In the genomic region with DNA sequence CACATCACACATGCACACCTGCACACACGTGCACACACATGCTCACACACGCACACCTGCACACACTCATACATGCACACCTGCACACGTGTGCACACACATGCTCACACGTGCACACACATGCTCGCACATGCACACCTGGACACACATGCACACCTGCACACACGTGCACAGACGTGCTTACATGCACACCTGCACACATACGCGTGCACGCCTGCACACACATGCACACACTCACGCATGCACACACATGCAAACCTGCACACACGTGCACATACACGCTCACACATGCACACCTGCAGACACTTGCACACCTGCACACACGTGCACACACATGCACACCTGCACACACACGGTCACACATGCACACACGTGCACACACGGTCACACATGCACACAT, we compare ENCODE assay signal across 17 cellular contexts. TPM values are rescaled to one million over a fixed set of nuclear protein-coding genes. Genes with fewer than 3 reads are reported as not detected.
DNase-seq lines count a peak whose midpoint lies in the region; ATAC-seq, FAIRE-seq and TF ChIP-seq lines count a peak whose summit lies in the region.
"Had no signal": no experiment of that assay in that cellular context is flagged by ENCODE, and none has a peak within 500 bp of the region (broad histone marks: within the 10 kb centered on the region; RNA-seq: fewer than 3 reads in every experiment).

No MANE protein-coding gene starts in this region.

- ATAC-seq in Right ventricle myocardium inferior, result no peak

- H2BK5ac ChIP-seq in H1 (ENCODE audit: low read depth, low read length), result peak overlapping the region; percentile 11
- H2BK5ac ChIP-seq in trophoblast cell (ENCODE audit: low read depth, low read length, poor library complexity), result no peak overlapping the region

- H3K4ac ChIP-seq in H1 (replicated peaks; ENCODE audit: insufficient read length, low read depth, low read length), result peak overlapping the region; percentile 76
- no peak overlapping the region for H3K4ac ChIP-seq in trophoblast cell (ENCODE audit: low read depth, low read length)

- H3K23me2 ChIP-seq in H1 (ENCODE audit: low read depth, low read length), result no peaks in the 10 kb centered on the region; the same call in 1 of the 2 replicates

- no peaks in the 10 kb centered on the region; a peak in 1 of 8 replicates for H3K36me3 ChIP-seq in H1 (ENCODE audit: control insufficient read depth in 2 of 4, insufficient read depth in 4 of 4, low read length in 3 of 4)
- no peaks in the 10 kb centered on the region for H3K36me3 ChIP-seq in trophoblast cell (ENCODE audit: control insufficient read depth in 1 of 2, insufficient read depth in 2 of 2, low read length in 2 of 2)
- H3K36me3 ChIP-seq in thyroid gland, result no peaks in the 10 kb centered on the region
- H3K36me3 ChIP-seq: HAP-1 had no signal

- no peak overlapping the region for H3K9ac ChIP-seq in H1 (replicated peaks in 1 of 4; ENCODE audit: extremely low read depth in 1 of 4, low read depth in 3 of 4, low read length in 3 of 4)
- no peak overlapping the region for H3K9ac ChIP-seq in trophoblast cell (ENCODE audit: low read length)

- CTCF ChIA-PET in H1 (lab: Charles Lee; ENCODE audit: partially characterized antibody), result interaction anchor here (1.1 to 3.3 kb wide), 2 partner anchors 10 to 17 kb away, joined by 3 to 19 read pairs; no protein-coding TSS in a partner anchor

- no peaks in the 10 kb centered on the region for H3K27me3 ChIP-seq in H1 (replicated peaks in 1 of 4; ENCODE audit: control insufficient read depth in 3 of 4, extremely low read depth in 1 of 4, insufficient read depth in 3 of 4, low read length in 3 of 4)
- no peaks in the 10 kb centered on the region for H3K27me3 ChIP-seq in trophoblast cell (ENCODE audit: insufficient read depth, low read length)
- H3K27me3 ChIP-seq in thyroid gland, result no peaks in the 10 kb centered on the region

- no peak overlapping the region for H3K27ac ChIP-seq in H1 (ENCODE audit: low read depth, low read length)
- H3K27ac ChIP-seq in trophoblast cell (ENCODE audit: low read depth, low read length), result no peak overlapping the region
- no peak overlapping the region for H3K27ac ChIP-seq in thyroid gland
- H3K27ac ChIP-seq: 22Rv1 had no signal

- POLR2A ChIA-PET in H1 (lab: Charles Lee; ENCODE audit: partially characterized antibody), result no interaction called here

- peaks cover 6 to 10% of the 10 kb centered on the region in 2 experiments; a peak in 2 of 4 replicates for H3K9me3 ChIP-seq in H1 (ENCODE audit: insufficient read depth in 2 of 2, low read depth in 1 of 2, low read length in 1 of 2)
- peaks cover 12% of the 10 kb centered on the region for H3K9me3 ChIP-seq in trophoblast cell (ENCODE audit: insufficient read depth, low read depth, low read length)
- H3K9me3 ChIP-seq in thyroid gland, result no peaks in the 10 kb centered on the region
- H3K9me3 ChIP-seq: Caco-2, HAP-1 had no signal

- H4K91ac ChIP-seq in H1 (replicated peaks; ENCODE audit: insufficient read length, low read length) (peak overlapping the region; percentile 64), trophoblast cell (ENCODE audit: low read depth, low read length) (no peak overlapping the region)

- no peak for TF ChIP-seq POLR2A in H1 (IDR thresholded peaks at IDR 0.05; ENCODE audit: control extremely low read depth in 1 of 2, low read depth in 2 of 2, low read length in 2 of 2)
- TF ChIP-seq POLR2A in thyroid gland (IDR thresholded peaks at IDR 0.05), result no peak

- no peak overlapping the region for H2AFZ ChIP-seq in H1 (ENCODE audit: low read length)
- H2AFZ ChIP-seq in trophoblast cell (ENCODE audit: insufficient read depth, low read length, poor library complexity), result no peak overlapping the region

- peak overlapping the region; percentile 48; the same call in 1 of the 2 replicates for H2BK15ac ChIP-seq in H1 (ENCODE audit: low read length)

- peak overlapping the region; percentile 77 for H2BK120ac ChIP-seq in H1 (replicated peaks; ENCODE audit: low read depth, low read length)
- H2BK120ac ChIP-seq in trophoblast cell (ENCODE audit: insufficient read depth, low read length, poor library complexity), result no peak overlapping the region

- H4K8ac ChIP-seq in H1 (ENCODE audit: extremely low read depth, insufficient read depth, low read length) (no peak overlapping the region), trophoblast cell (ENCODE audit: low read depth, low read length) (no peak overlapping the region)

- 0 out of 2 replicates have a peak overlapping the region, but pooled peaks have one; percentile 86 for H2BK20ac ChIP-seq in H1 (ENCODE audit: low read length)

- H3K4me2 ChIP-seq in H1 (ENCODE audit: insufficient read depth in 1 of 2, low read depth in 2 of 2, low read length in 2 of 2) (no peak overlapping the region), trophoblast cell (ENCODE audit: low read length) (no peak overlapping the region)

- H4K20me1 ChIP-seq in H1 (replicated peaks in 1 of 2; ENCODE audit: control insufficient read depth in 1 of 2, insufficient read depth in 2 of 2, low read length in 2 of 2), result peaks cover 0 to 10% of the 10 kb centered on the region in 2 experiments

- intact Hi-C loops in Right ventricle myocardium inferior (cut with DNase I) (no loop called here), cardiac septum (cut with DNase I) (no loop called here), thyroid gland (cut with DNase I) (no loop called here)

- FAIRE-seq in H1 (lab: Jason Lieb, UNC), result no peak
- FAIRE-seq: GM19239 had no signal

- no peaks in the 10 kb centered on the region for H3K4me1 ChIP-seq in H1 (replicated peaks in 1 of 4; ENCODE audit: control insufficient read depth in 3 of 4, insufficient read depth in 4 of 4, low read length in 3 of 4)
- no peaks in the 10 kb centered on the region for H3K4me1 ChIP-seq in trophoblast cell (ENCODE audit: control insufficient read depth in 1 of 2, insufficient read depth in 2 of 2, low read length in 2 of 2)
- no peaks in the 10 kb centered on the region for H3K4me1 ChIP-seq in thyroid gland
- H3K4me1 ChIP-seq: Caco-2, HAP-1 had no signal

- 85% methylated on average over 17 of the region's 17 CpGs; no CpG with 5 or more reads in 1 of the 2 experiments for WGBS in H1 (ENCODE audit: extremely low coverage in 1 of 2, insufficient coverage in 1 of 2, insufficient read length in 1 of 2, insufficient replicate concordance in 2 of 2, low coverage in 1 of 2, low lambda C conversion rate in 2 of 2, missing lambda C conversion rate in 1 of 2), 2 experiments
- WGBS in trophoblast cell (ENCODE audit: extremely low coverage, insufficient coverage, insufficient read length), result no CpG with 5 or more reads among the region's 17 CpGs
- 94 to 97% methylated on average over 17 of the region's 17 CpGs for WGBS in thyroid gland, 2 donors

- H3K18ac ChIP-seq in H1 (ENCODE audit: extremely low read depth, low read length) (no peak overlapping the region), trophoblast cell (ENCODE audit: low read length) (no peak overlapping the region)

- H3K14ac ChIP-seq in H1 (ENCODE audit: insufficient read length), result no peak overlapping the region
- H3K14ac ChIP-seq in trophoblast cell (ENCODE audit: low read length), result no peak overlapping the region

- H3K79me2 ChIP-seq in H1 (ENCODE audit: control insufficient read depth in 1 of 2, insufficient read depth in 2 of 2, low read length in 2 of 2) (no peaks in the 10 kb centered on the region), trophoblast cell (ENCODE audit: control insufficient read depth, insufficient read depth, low read length, poor library complexity) (no peaks in the 10 kb centered on the region)

- H2BK12ac ChIP-seq in H1 (ENCODE audit: low read depth, low read length), result peak overlapping the region; percentile 86; the same call in 1 of the 2 replicates
- no peak overlapping the region for H2BK12ac ChIP-seq in trophoblast cell (ENCODE audit: low read length)

- TF ChIP-seq RAD21 in H1 (IDR thresholded peaks at IDR 0.05 in 1 of 2, conservative IDR thresholded peaks at IDR 0.05 in 1 of 2; ENCODE audit: low read depth in 2 of 2, low read length in 2 of 2), result no peak

- no peak overlapping the region for H4K12ac ChIP-seq in trophoblast cell (ENCODE audit: low read depth, low read length)

- H3K79me1 ChIP-seq in H1 (ENCODE audit: low read depth, low read length), result peaks cover 5% of the 10 kb centered on the region
- H3K79me1 ChIP-seq in trophoblast cell (ENCODE audit: low read length), result no peaks in the 10 kb centered on the region

- H2AK5ac ChIP-seq in H1 (ENCODE audit: low read depth, low read length) (no peak overlapping the region), trophoblast cell (ENCODE audit: low read length) (no peak overlapping the region)

- TF ChIP-seq EP300 in H1 (IDR thresholded peaks at IDR 0.05; ENCODE audit: borderline replicate concordance in 1 of 2, low read depth in 2 of 2, low read length in 2 of 2), result no peak

- peak; percentile 37 for DNase-seq in Right ventricle myocardium inferior (ENCODE audit: missing footprints)
- DNase-seq in cardiac septum (ENCODE audit: low spot score), result no peak
- no peak for DNase-seq in H1 (ENCODE audit: low read depth in 1 of 2, low spot score in 2 of 2)
- no peak for DNase-seq in trophoblast cell
- DNase-seq in NCI-H345 treated with DMSO at 0.1 percent for 48 hours (lab: John Stamatoyannopoulos, UW; ENCODE audit: unreplicated experiment), result no peak
- DNase-seq in thyroid gland, result no peak
- DNase-seq: Caco-2; CD8-positive, alpha-beta memory T cell; DND-41; GDM1; GOT3; HFFc6 had no signal

- H4K5ac ChIP-seq in H1 (ENCODE audit: insufficient read length, low read depth, low read length), result no peak overlapping the region

- H3K4me3 ChIP-seq in H1 (ENCODE audit: extremely low read depth in 1 of 4, insufficient read depth in 2 of 4, low read depth in 3 of 4, low read length in 4 of 4), result no peak overlapping the region
- H3K4me3 ChIP-seq in trophoblast cell (ENCODE audit: low read depth, low read length), result peak overlapping the region; percentile 67
- H3K4me3 ChIP-seq in thyroid gland (replicated peaks in 1 of 3), result no peak overlapping the region
- H3K4me3 ChIP-seq: HAP-1 had no signal

- TF ChIP-seq CTCF in H1 (IDR thresholded peaks at IDR 0.05; ENCODE audit: control extremely low read depth in 1 of 3, insufficient read depth in 1 of 3, low read depth in 1 of 3, low read length in 3 of 3) (no peak), thyroid gland (IDR thresholded peaks at IDR 0.05) (no peak)

- H3K23ac ChIP-seq in H1 (ENCODE audit: insufficient read length), result no peak overlapping the region
- H3K23ac ChIP-seq in trophoblast cell (ENCODE audit: low read length), result peak overlapping the region; percentile 79

- no peak overlapping the region for H3K56ac ChIP-seq in H1 (replicated peaks; ENCODE audit: insufficient read length, low read depth, low read length)

RNA-seq across cellular contexts. Expression of gene CFAP74, which starts 32.6 kb away (rescaled TPM):
- total RNA-seq in Right ventricle myocardium inferior (not detected), cardiac septum (not detected), thyroid gland (under 1 TPM in 1 of 4 donors, not detected in 3; 0.13 TPM)
- total RNA-seq in H1 (2021; fragmentation: NEBNext Ultra II Directional; extraction: Animal tissue kit (Norgen Biotek cat#: 25700)), result 0.20 and 0.33 TPM in 2 replicates
- polyA plus RNA-seq in H1 (2011; rRNA removed), result 0.09 and 0.22 TPM in 2 replicates
- polyA plus RNA-seq in H1 (2011; cell fraction: cytosol; rRNA removed), result 0.14 TPM
- polyA plus RNA-seq in H1 (2011; cell fraction: nucleus; rRNA removed), result 1.3 TPM
- 0.15 to 0.23 TPM (median 0.23 TPM) in 3 of 4 replicates, not detected in the other for polyA plus RNA-seq in H1 (2012, experiment 1 of 2)
- 0.39 TPM for polyA plus RNA-seq in H1 (2012, experiment 2 of 2)
- 0.12 TPM for polyA plus RNA-seq in H1 (2013, experiment 1 of 2)
- polyA plus RNA-seq in H1 (2013, experiment 2 of 2), result 0.06 TPM
- 0.06 and 0.10 TPM in 2 replicates for polyA minus RNA-seq in H1 (2011; rRNA and poly(A)+ RNA removed)
- not detected for polyA minus RNA-seq in H1 (2011; cell fraction: cytosol; rRNA and poly(A)+ RNA removed)
- 0.50 TPM for polyA minus RNA-seq in H1 (2011; cell fraction: nucleus; rRNA and poly(A)+ RNA removed)
- 0.03 and 0.15 TPM in 2 replicates for polyA plus RNA-seq in trophoblast cell (2013)
- total RNA-seq: A673; Caco-2; CD8-positive, alpha-beta memory T cell; HFFc6 had no signal
- polyA plus RNA-seq: BJ; CD8-positive, alpha-beta memory T cell had no signal

RNA-seq across cellular contexts. Expression of gene GABRD, which starts 48.1 kb away (rescaled TPM):
- 0.49 TPM for total RNA-seq in Right ventricle myocardium inferior
- 1.1 TPM for total RNA-seq in cardiac septum
- total RNA-seq in H1 (2021; fragmentation: NEBNext Ultra II Directional; extraction: Animal tissue kit (Norgen Biotek cat#: 25700)), result 1.8 and 1.9 TPM in 2 replicates
- 3.0 and 3.3 TPM in 2 replicates for polyA plus RNA-seq in H1 (2011; rRNA removed)
- polyA plus RNA-seq in H1 (2011; cell fraction: cytosol; rRNA removed), result 2.9 TPM
- 12.6 TPM for polyA plus RNA-seq in H1 (2011; cell fraction: nucleus; rRNA removed)
- polyA plus RNA-seq in H1 (2012, experiment 1 of 2), result 1.7 to 3.4 TPM (median 2.7 TPM) in 4 replicates
- polyA plus RNA-seq in H1 (2012, experiment 2 of 2), result 3.2 TPM
- 1.6 TPM for polyA plus RNA-seq in H1 (2013, experiment 1 of 2)
- polyA plus RNA-seq in H1 (2013, experiment 2 of 2), result 1.5 TPM
- 2.0 and 2.4 TPM in 2 replicates for polyA minus RNA-seq in H1 (2011; rRNA and poly(A)+ RNA removed)
- polyA minus RNA-seq in H1 (2011; cell fraction: cytosol; rRNA and poly(A)+ RNA removed), result 1.8 TPM
- polyA minus RNA-seq in H1 (2011; cell fraction: nucleus; rRNA and poly(A)+ RNA removed), result 1.2 TPM
- polyA plus RNA-seq in trophoblast cell (2013), result 0.05 and 0.08 TPM in 2 replicates
- under 1 TPM in 2 of 4 donors, not detected in 2; 0.49 to 0.78 TPM for total RNA-seq in thyroid gland
- total RNA-seq: A673; CD8-positive, alpha-beta memory T cell; HFFc6 had no signal
- polyA plus RNA-seq: BJ; CD8-positive, alpha-beta memory T cell had no signal

RNA-seq across cellular contexts. Expression of gene TMEM52, which starts 51.9 kb away (rescaled TPM):
- 1.2 TPM for total RNA-seq in Right ventricle myocardium inferior
- total RNA-seq in cardiac septum, result 0.70 TPM
- total RNA-seq in H1 (2021; fragmentation: NEBNext Ultra II Directional; extraction: Animal tissue kit (Norgen Biotek cat#: 25700)), result 14.6 and 15.0 TPM in 2 replicates
- polyA plus RNA-seq in H1 (2011; rRNA removed), result 30.2 and 46.3 TPM in 2 replicates
- 20.9 TPM for polyA plus RNA-seq in H1 (2011; cell fraction: cytosol; rRNA removed)
- 36.1 TPM for polyA plus RNA-seq in H1 (2011; cell fraction: nucleus; rRNA removed)
- 8.4 to 15.3 TPM (median 14.6 TPM) in 4 replicates for polyA plus RNA-seq in H1 (2012, experiment 1 of 2)
- polyA plus RNA-seq in H1 (2012, experiment 2 of 2), result 15.3 TPM
- 21.5 TPM for polyA plus RNA-seq in H1 (2013, experiment 1 of 2)
- 22.3 TPM for polyA plus RNA-seq in H1 (2013, experiment 2 of 2)
- polyA minus RNA-seq in H1 (2011; rRNA and poly(A)+ RNA removed), result 5.1 and 6.6 TPM in 2 replicates
- polyA minus RNA-seq in H1 (2011; cell fraction: cytosol; rRNA and poly(A)+ RNA removed), result 6.2 TPM
- polyA minus RNA-seq in H1 (2011; cell fraction: nucleus; rRNA and poly(A)+ RNA removed), result 11.6 TPM
- polyA plus RNA-seq in trophoblast cell (2013), result 3.7 and 4.1 TPM in 2 replicates
- total RNA-seq in thyroid gland, result not detected

RNA-seq across cellular contexts. Expression of gene CALML6, which starts 56.0 kb away (rescaled TPM):
- total RNA-seq in Right ventricle myocardium inferior, result not detected
- total RNA-seq in cardiac septum, result 0.16 TPM
- 0.92 and 1.3 TPM in 2 replicates for total RNA-seq in H1 (2021; fragmentation: NEBNext Ultra II Directional; extraction: Animal tissue kit (Norgen Biotek cat#: 25700))
- 0.54 and 0.96 TPM in 2 replicates for polyA plus RNA-seq in H1 (2011; rRNA removed)
- 1.4 TPM for polyA plus RNA-seq in H1 (2011; cell fraction: cytosol; rRNA removed)
- polyA plus RNA-seq in H1 (2011; cell fraction: nucleus; rRNA removed), result 4.8 TPM
- polyA plus RNA-seq in H1 (2012, experiment 1 of 2), result 1.3 to 1.9 TPM (median 1.7 TPM) in 4 replicates
- 0.84 TPM for polyA plus RNA-seq in H1 (2012, experiment 2 of 2)
- polyA plus RNA-seq in H1 (2013, experiment 1 of 2), result 0.65 TPM
- polyA plus RNA-seq in H1 (2013, experiment 2 of 2), result 0.63 TPM
- polyA minus RNA-seq in H1 (2011; rRNA and poly(A)+ RNA removed), result 0.09 and 0.15 TPM in 2 replicates
- polyA minus RNA-seq in H1 (2011; cell fraction: cytosol; rRNA and poly(A)+ RNA removed), result not detected
- polyA minus RNA-seq in H1 (2011; cell fraction: nucleus; rRNA and poly(A)+ RNA removed), result 1.5 TPM
- polyA plus RNA-seq in trophoblast cell (2013), result 0.19 and 0.25 TPM in 2 replicates
- under 1 TPM in 1 of 4 donors, not detected in 3; 0.13 TPM for total RNA-seq in thyroid gland
- polyA plus RNA-seq: CD8-positive, alpha-beta memory T cell had no signal
